15 cellular contexts compared by ENCODE assay signal in the genomic region with DNA sequence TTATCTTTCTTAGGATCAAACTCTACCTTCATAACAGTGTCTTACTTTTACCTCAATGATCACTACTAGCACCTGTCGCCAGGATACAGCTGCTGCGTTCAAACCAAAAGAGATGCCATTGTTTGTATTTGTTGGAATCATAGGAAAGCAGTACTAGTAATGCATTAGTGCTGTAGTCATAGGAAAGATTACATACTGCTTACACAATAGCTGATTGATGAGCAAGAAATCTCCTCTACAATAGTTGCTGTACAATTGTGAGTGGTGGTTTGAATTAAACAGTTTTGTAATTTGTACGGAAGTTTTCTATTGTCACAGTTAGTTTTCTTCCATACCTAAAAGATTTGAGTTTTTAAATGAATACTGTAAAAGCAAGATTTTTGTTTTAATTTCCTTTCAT. TPM values are rescaled to one million over a fixed set of nuclear protein-coding genes. Genes with fewer than 3 reads are reported as not detected.
DNase-seq lines count a peak whose midpoint lies in the region; ATAC-seq, FAIRE-seq and TF ChIP-seq lines count a peak whose summit lies in the region.
"Had no signal": no experiment of that assay in that cellular context is flagged by ENCODE, and none has a peak within 500 bp of the region (broad histone marks: within the 10 kb centered on the region; RNA-seq: fewer than 3 reads in every experiment).

No MANE protein-coding gene starts in this region.

- H3K36me3 ChIP-seq in OCI-LY7 (ENCODE audit: insufficient read depth, low read length) (no peaks in the 10 kb centered on the region; the same call in 1 of the 2 replicates), osteoblast (ENCODE audit: insufficient read depth, low read length) (no peaks in the 10 kb centered on the region), trophoblast cell (ENCODE audit: control insufficient read depth in 1 of 2, insufficient read depth in 2 of 2, low read length in 2 of 2) (no peaks in the 10 kb centered on the region)

- H3K4me2 ChIP-seq in OCI-LY7 (ENCODE audit: low read length) = no peak overlapping the region
- H3K4me2 ChIP-seq in osteoblast (ENCODE audit: insufficient read depth, low read length) = no peak overlapping the region
- H3K4me2 ChIP-seq in trophoblast cell (ENCODE audit: low read length) = no peak overlapping the region

- H4K20me1 ChIP-seq in OCI-LY7 (ENCODE audit: insufficient read depth, low read length) (peaks cover 10% of the 10 kb centered on the region; the same call in 1 of the 2 replicates), osteoblast (ENCODE audit: insufficient read depth, low read length) (peaks cover 45% of the 10 kb centered on the region)

- H3K79me2 ChIP-seq in OCI-LY7 (ENCODE audit: insufficient read depth, low read depth, low read length) (peaks cover 91% of the 10 kb centered on the region), osteoblast (ENCODE audit: insufficient read depth, low read length) (peaks cover 81% of the 10 kb centered on the region), trophoblast cell (ENCODE audit: control insufficient read depth, insufficient read depth, low read length, poor library complexity) (peaks cover 2% of the 10 kb centered on the region)

- no peak overlapping the region for H3K9ac ChIP-seq in trophoblast cell (ENCODE audit: low read length)

- no peak for DNase-seq in GM19239 (ENCODE audit: insufficient read length, low spot score)
- DNase-seq in OCI-LY7 (ENCODE audit: low spot score) = no peak
- DNase-seq in fibroblast of gingiva (ENCODE audit: low read depth) = peak; percentile 27
- peak; percentile 13 for DNase-seq in osteoblast (ENCODE audit: insufficient read length, low spot score, missing footprints)
- no peak for DNase-seq in trophoblast cell
- DNase-seq in SHP77 (lab: John Stamatoyannopoulos, UW) = no peak
- DNase-seq: AML-193, KBM-7, NCI-H1048, NCI-H1436 treated with DMSO at 0.1 percent for 48 hours, NCI-H2107, NCI-H446, SW 1271 had no signal

- TF ChIP-seq CTCF in OCI-LY7 (conservative IDR thresholded peaks at IDR 0.05; ENCODE audit: low read length) = no peak
- TF ChIP-seq CTCF in osteoblast (IDR thresholded peaks at IDR 0.05; ENCODE audit: extremely low read depth, low read depth, low read length) = no peak

- no CpG with 5 or more reads among the region's 3 CpGs for whole genome bisulfite sequencing in trophoblast cell (ENCODE audit: extremely low coverage, insufficient coverage, insufficient read length)

- H3K4me3 ChIP-seq in OCI-LY7 (ENCODE audit: low read depth, low read length, poor library complexity, severe bottlenecking) (no peak overlapping the region), osteoblast (ENCODE audit: insufficient read depth, low read length) (no peak overlapping the region), trophoblast cell (ENCODE audit: low read depth, low read length) (no peak overlapping the region)

- no peak overlapping the region for H4K12ac ChIP-seq in trophoblast cell (ENCODE audit: low read depth, low read length)

- H2BK120ac ChIP-seq in trophoblast cell (ENCODE audit: insufficient read depth, low read length, poor library complexity) = no peak overlapping the region

- no peak for ATAC-seq in esophagus mucosa

- H3K18ac ChIP-seq in trophoblast cell (ENCODE audit: low read length) = no peak overlapping the region

- intact Hi-C loops in OCI-LY7 (cut with micrococcal nuclease; ENCODE audit: unreplicated experiment) = no loop called here

- H3K4ac ChIP-seq in trophoblast cell (ENCODE audit: low read depth, low read length) = no peak overlapping the region

- no peak overlapping the region for H2BK5ac ChIP-seq in trophoblast cell (ENCODE audit: low read depth, low read length, poor library complexity)

- TSS peak; percentile 10 for BruUV-seq in OCI-LY7 (replicated peaks; lab: Mats Ljungman, UMichigan)

- H3K27ac ChIP-seq in OCI-LY7 (ENCODE audit: low read depth, low read length, poor library complexity, severe bottlenecking) = no peak overlapping the region
- H3K27ac ChIP-seq in osteoblast (ENCODE audit: low read depth, low read length) = no peak overlapping the region
- no peak overlapping the region for H3K27ac ChIP-seq in trophoblast cell (ENCODE audit: low read depth, low read length)

- no peak overlapping the region for H3K23ac ChIP-seq in trophoblast cell (ENCODE audit: low read length)

- no peak overlapping the region for H2BK12ac ChIP-seq in trophoblast cell (ENCODE audit: low read length)

- FAIRE-seq in GM19239 (lab: Jason Lieb, UNC) = peak; percentile 61
- FAIRE-seq: H1 had no signal

- H4K8ac ChIP-seq in trophoblast cell (ENCODE audit: low read depth, low read length) = no peak overlapping the region

- no peak overlapping the region for H4K91ac ChIP-seq in trophoblast cell (ENCODE audit: low read depth, low read length)

- H3K27me3 ChIP-seq in osteoblast (ENCODE audit: insufficient read depth, low read length) (no peaks in the 10 kb centered on the region), trophoblast cell (ENCODE audit: insufficient read depth, low read length) (no peaks in the 10 kb centered on the region)

- H2AK5ac ChIP-seq in trophoblast cell (ENCODE audit: low read length) = no peak overlapping the region

- no peak overlapping the region for H3K14ac ChIP-seq in trophoblast cell (ENCODE audit: low read length)

- no peak overlapping the region for H2AFZ ChIP-seq in OCI-LY7 (ENCODE audit: low read length)
- H2AFZ ChIP-seq in osteoblast (ENCODE audit: low read length) = no peak overlapping the region
- H2AFZ ChIP-seq in trophoblast cell (ENCODE audit: insufficient read depth, low read length, poor library complexity) = no peak overlapping the region

- CTCF ChIA-PET in OCI-LY7 (lab: Charles Lee; ENCODE audit: unreplicated experiment) = no interaction called here

- H3K4me1 ChIP-seq in OCI-LY7 (ENCODE audit: insufficient read depth, low read length, poor library complexity, severe bottlenecking) (no peaks in the 10 kb centered on the region), osteoblast (ENCODE audit: insufficient read depth, low read length) (peaks cover 4% of the 10 kb centered on the region), trophoblast cell (ENCODE audit: control insufficient read depth in 1 of 2, insufficient read depth in 2 of 2, low read length in 2 of 2) (no peaks in the 10 kb centered on the region)

- no peaks in the 10 kb centered on the region for H3K79me1 ChIP-seq in trophoblast cell (ENCODE audit: low read length)

- H3K9me3 ChIP-seq in OCI-LY7 (ENCODE audit: low read length) (no peaks in the 10 kb centered on the region), osteoblast (ENCODE audit: low read depth, low read length) (no peaks in the 10 kb centered on the region), trophoblast cell (ENCODE audit: insufficient read depth, low read depth, low read length) (no peaks in the 10 kb centered on the region)

- POLR2A ChIA-PET in OCI-LY7 (lab: Charles Lee) = no interaction called here

- no peaks in the 10 kb centered on the region for H3K9me2 ChIP-seq in OCI-LY7 (ENCODE audit: insufficient read depth, low read length)

RNA-seq across cellular contexts. Expression of a gene that starts 21.4 kb away (rescaled TPM):
- total RNA-seq in OCI-LY7 (2014; rRNA removed; shearing (Covaris generic)) = 43.9 and 60.8 TPM in 2 replicates
- 71.1 and 80.7 TPM in 2 replicates for total RNA-seq in OCI-LY7 (2022)
- total RNA-seq in osteoblast = 115 and 121 TPM in 2 replicates
- total RNA-seq in esophagus mucosa = 43.4 TPM
- 17.3 and 18.4 TPM in 2 replicates for polyA plus RNA-seq in trophoblast cell (2013)

Comparison
In these comparisons a context has a peak if more than half of its experiments do, and no peak if none do; other contexts are left out.
1. DNase-seq: peak in fibroblast of gingiva (single experiment) and osteoblast (single experiment); none in GM19239 (single experiment), OCI-LY7 (single experiment), trophoblast cell (0 of 2) and SHP77 (0 of 2).